In genomic region chr16:83806721-83807120, GRCh38 we compare ENCODE assay signal across 15 cellular contexts. TPM values are rescaled to one million over a fixed set of nuclear protein-coding genes. Genes with fewer than 3 reads are reported as not detected.
A peak's percentile ranks its signal among the peaks of the same experiment; 100 is the strongest.
DNase-seq lines count a peak whose midpoint lies in the region; ATAC-seq and TF ChIP-seq lines count a peak whose summit lies in the region.
"Had no signal": no experiment of that assay in that cellular context is flagged by ENCODE, and none has a peak within 500 bp of the region (broad histone marks: within the 10 kb centered on the region; RNA-seq: fewer than 3 reads in every experiment).

No MANE protein-coding gene starts in this region.

- H3K4me1 Mint-ChIP-seq in activated T-cell treated with anti-CD3 and anti-CD28 coated beads, Interleukin-2, amount 50 U/mL, for 72 hours (ENCODE audit: low read depth): peaks cover 47% of the 10 kb centered on the region
- H3K4me1 Mint-ChIP-seq in central memory CD8-positive, alpha-beta T cell: peaks cover 13% of the 10 kb centered on the region

- no peak overlapping the region for H3K4me3 Mint-ChIP-seq in activated T-cell treated with anti-CD3 and anti-CD28 coated beads, Interleukin-2, amount 50 U/mL, for 72 hours
- peak overlapping the region; percentile 95 for H3K4me3 Mint-ChIP-seq in central memory CD8-positive, alpha-beta T cell

- peaks cover 27 to 94% (median 50%) of the 10 kb centered on the region in 6 donors for H3K4me1 ChIP-seq in spleen

- peak overlapping the region; percentile 69 to 96 (median 91) for H3K27ac ChIP-seq in spleen

- H3K4me3 ChIP-seq in spleen: peak overlapping the region in 1 of 8 donors; percentile 55

- WGBS in spleen, 5 donors: 85 to 97% (median 89%) methylated on average over 6 of the region's 6 CpGs

- DNase-seq in activated T-cell treated with anti-CD3 and anti-CD28 coated beads, Interleukin-2, amount 50 U/mL, for 72 hours: no peak
- no peak for DNase-seq in activated T-cell treated with anti-CD3 and anti-CD28 coated beads, Interleukin-2, amount 50 U/mL, for 1 hour
- peak; percentile 14 for DNase-seq in NAMALWA (ENCODE audit: low spot score)
- DNase-seq in central memory CD8-positive, alpha-beta T cell (ENCODE audit: low spot score in 2 of 2): no peak
- DNase-seq in spleen: no peak
- no peak for DNase-seq in GM13976 (ENCODE audit: low spot score)
- DNase-seq: cortex of kidney, DMS 273 treated with DMSO at 0.1 percent for 48 hours, HCEC 1CT, NCI-H1105, small intestine had no signal

- H3K27me3 Mint-ChIP-seq in activated T-cell treated with anti-CD3 and anti-CD28 coated beads, Interleukin-2, amount 50 U/mL, for 72 hours (ENCODE audit: low read depth): no peaks in the 10 kb centered on the region
- peaks cover 1% of the 10 kb centered on the region for H3K27me3 Mint-ChIP-seq in central memory CD8-positive, alpha-beta T cell

- H3K9me3 ChIP-seq in spleen: no peaks in the 10 kb centered on the region
- H3K9me3 ChIP-seq: esophagus muscularis mucosa, thoracic aorta had no signal

- no peaks in the 10 kb centered on the region for H3K27me3 ChIP-seq in spleen (replicated peaks in 1 of 7)
- H3K27me3 ChIP-seq: esophagus muscularis mucosa had no signal

- peaks cover 2% of the 10 kb centered on the region in 2 donors for H3K9me3 Mint-ChIP-seq in activated T-cell treated with anti-CD3 and anti-CD28 coated beads, Interleukin-2, amount 50 U/mL, for 72 hours
- H3K9me3 Mint-ChIP-seq in central memory CD8-positive, alpha-beta T cell: no peaks in the 10 kb centered on the region

- TF ChIP-seq CTCF in spleen (IDR thresholded peaks at IDR 0.05 in 8 of 11, conservative IDR thresholded peaks at IDR 0.05 in 3 of 11) (no peak), GM13976 (IDR thresholded peaks at IDR 0.05; ENCODE audit: borderline replicate concordance, control extremely low read depth, extremely low read depth, insufficient read depth, missing control alignments) (no peak)

- no peak for ATAC-seq in activated T-cell treated with anti-CD3 and anti-CD28 coated beads, Interleukin-2, amount 50 U/mL, for 72 hours (replicated peaks in 1 of 2)
- no peak for ATAC-seq in central memory CD8-positive, alpha-beta T cell (replicated peaks; ENCODE audit: extremely low read depth, poor library complexity, severe bottlenecking)
- ATAC-seq in GM21360 (IDR thresholded peaks at IDR 0.05; ENCODE audit: unreplicated experiment): no peak
- ATAC-seq in HG03520 (IDR thresholded peaks at IDR 0.05; ENCODE audit: unreplicated experiment): no peak

- H3K36me3 Mint-ChIP-seq in activated T-cell treated with anti-CD3 and anti-CD28 coated beads, Interleukin-2, amount 50 U/mL, for 72 hours (ENCODE audit: insufficient read depth in 2 of 2): peaks cover 1 to 3% of the 10 kb centered on the region in 2 donors
- peaks cover 22% of the 10 kb centered on the region for H3K36me3 Mint-ChIP-seq in central memory CD8-positive, alpha-beta T cell (ENCODE audit: insufficient read depth)

- in situ Hi-C loops in GM13976 (cut with MboI; ENCODE audit: low sequenced_read_pairs, unreplicated experiment): no loop called here

- peaks cover 0 to 28% (median 2%) of the 10 kb centered on the region in 6 donors for H3K36me3 ChIP-seq in spleen
- H3K36me3 ChIP-seq: thoracic aorta had no signal

- H3K27ac Mint-ChIP-seq in activated T-cell treated with anti-CD3 and anti-CD28 coated beads, Interleukin-2, amount 50 U/mL, for 72 hours: peak overlapping the region; percentile 29
- H3K27ac Mint-ChIP-seq in central memory CD8-positive, alpha-beta T cell (ENCODE audit: low read depth): no peak overlapping the region

- intact Hi-C loops in spleen (cut with DNase I; ENCODE audit: low total_unique reads): no loop called here

- no peak for TF ChIP-seq POLR2A in spleen (IDR thresholded peaks at IDR 0.05)

RNA-seq across cellular contexts. Expression of gene HSBP1, which starts 1.1 kb away (rescaled TPM):
- 10 to 100 TPM; 35.7 to 41.3 TPM for total RNA-seq in activated T-cell treated with anti-CD3 and anti-CD28 coated beads, Interleukin-2, amount 50 U/mL, for 72 hours
- 10 to 100 TPM; 11.0 to 68.5 (median 61.6) TPM for total RNA-seq in spleen
- 10 to 100 TPM; 27.9 to 47.0 (median 30.4) TPM for polyA plus RNA-seq in spleen
